8 cellular contexts compared by ENCODE assay signal in the genomic region with DNA sequence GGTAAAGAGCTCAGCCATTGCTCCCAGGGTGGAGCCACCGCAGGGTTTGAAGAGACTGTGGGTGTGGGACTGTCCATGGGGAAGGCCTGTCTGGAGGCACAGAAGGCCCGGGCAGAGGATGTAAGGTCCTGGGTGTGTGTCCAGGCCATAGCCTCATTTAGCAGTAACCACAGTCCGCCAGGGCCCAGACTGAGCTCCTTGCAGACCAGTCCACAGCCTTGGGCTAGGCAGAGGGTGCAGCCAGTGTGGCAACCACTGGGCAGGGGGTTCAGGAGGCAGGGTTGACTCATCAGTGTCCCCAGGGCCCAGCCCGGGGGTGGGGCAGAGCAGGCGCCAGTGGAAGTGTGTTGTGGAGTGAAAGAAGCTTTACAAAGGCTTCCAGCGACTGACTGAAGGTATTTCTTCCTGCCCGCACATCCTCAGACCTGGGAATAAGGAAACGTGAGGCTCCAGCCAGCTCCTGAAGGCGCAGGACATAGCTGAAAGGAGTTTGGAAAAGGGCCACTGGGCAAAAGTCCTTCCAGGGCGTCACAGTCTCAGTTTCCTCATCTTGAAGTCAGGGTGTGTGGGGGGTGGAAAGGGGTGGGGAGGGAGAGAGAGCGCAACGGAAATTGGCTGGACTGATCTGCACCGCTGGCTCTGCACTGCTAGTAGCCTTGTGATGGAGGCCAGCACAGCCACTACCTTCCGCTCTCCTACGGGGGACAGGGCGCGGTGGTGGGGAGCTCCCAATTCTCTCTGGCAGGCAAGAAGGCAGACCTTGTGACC. TPM values are rescaled to one million over a fixed set of nuclear protein-coding genes. Genes with fewer than 3 reads are reported as not detected.
DNase-seq lines count a peak whose midpoint lies in the region; ATAC-seq and TF ChIP-seq lines count a peak whose summit lies in the region.

No MANE protein-coding gene starts in this region.

- H3K27me3 Mint-ChIP-seq in stimulated activated naive CD8-positive, alpha-beta T cell treated with anti-CD3 and anti-CD28 coated beads, Interleukin-15, amount 100 ng/mL, for 72 hours: peaks cover 18% of the 10 kb centered on the region

- H4K20me1 ChIP-seq in OCI-LY7 (ENCODE audit: insufficient read depth, low read length): no peaks in the 10 kb centered on the region

- ATAC-seq in GM21381 (IDR thresholded peaks at IDR 0.05; ENCODE audit: unreplicated experiment): peak; percentile 23
- peak; percentile 14 for ATAC-seq in stimulated activated naive CD8-positive, alpha-beta T cell treated with anti-CD3 and anti-CD28 coated beads, Interleukin-15, amount 100 ng/mL, for 72 hours
- ATAC-seq in HG02798 (IDR thresholded peaks at IDR 0.05; ENCODE audit: poor library complexity, unreplicated experiment): no peak

- CTCF ChIA-PET in OCI-LY7 (lab: Charles Lee; ENCODE audit: unreplicated experiment): no interaction called here

- H3K36me3 ChIP-seq in OCI-LY7 (ENCODE audit: insufficient read depth, low read length): no peaks in the 10 kb centered on the region

- POLR2A ChIA-PET in OCI-LY7 (lab: Charles Lee): interaction anchor here (0.6 to 1.4 kb wide), 9 partner anchors 8 to 834 kb away, joined by 3 to 7 read pairs (median 3); no protein-coding TSS in a partner anchor

- intact Hi-C loops in OCI-LY7 (cut with micrococcal nuclease; ENCODE audit: unreplicated experiment): no loop called here

- H3K27ac Mint-ChIP-seq in stimulated activated naive CD8-positive, alpha-beta T cell treated with anti-CD3 and anti-CD28 coated beads, Interleukin-15, amount 100 ng/mL, for 72 hours: peak overlapping the region; percentile 31 to 100

- DNase-seq in C1 segment of cervical spinal cord (lab: John Stamatoyannopoulos, UW) (peak in 8 of 14 donors; percentile 30 to 71 (median 54)), OCI-LY7 (ENCODE audit: low spot score) (peak; percentile 83), caudate nucleus (lab: John Stamatoyannopoulos, UW) (peak in 16 of 61 donors; percentile 32 to 74 (median 58))
- DNase-seq in stimulated activated naive CD8-positive, alpha-beta T cell treated with anti-CD3 and anti-CD28 coated beads, Interleukin-15, amount 100 ng/mL, for 72 hours: peak in 1 of 2 donors; percentile 41
- no peak for DNase-seq in central memory CD4-positive, alpha-beta T cell

- H3K4me2 ChIP-seq in OCI-LY7 (ENCODE audit: low read length): peak overlapping the region; percentile 98

- H3K9me3 Mint-ChIP-seq in stimulated activated naive CD8-positive, alpha-beta T cell treated with anti-CD3 and anti-CD28 coated beads, Interleukin-15, amount 100 ng/mL, for 72 hours: no peaks in the 10 kb centered on the region

- H3K4me3 ChIP-seq in OCI-LY7 (ENCODE audit: low read depth, low read length, poor library complexity, severe bottlenecking): peak overlapping the region; percentile 79

- H3K27me3 ChIP-seq in layer of hippocampus (ENCODE audit: control insufficient read depth, insufficient read depth, low read length): no peaks in the 10 kb centered on the region

- peak overlapping the region; percentile 88 to 99 for H3K4me3 Mint-ChIP-seq in stimulated activated naive CD8-positive, alpha-beta T cell treated with anti-CD3 and anti-CD28 coated beads, Interleukin-15, amount 100 ng/mL, for 72 hours

- peaks cover 33% of the 10 kb centered on the region for H3K4me1 ChIP-seq in OCI-LY7 (ENCODE audit: insufficient read depth, low read length, poor library complexity, severe bottlenecking)

- H3K79me2 ChIP-seq in OCI-LY7 (ENCODE audit: insufficient read depth, low read depth, low read length): no peaks in the 10 kb centered on the region

- H3K4me1 Mint-ChIP-seq in stimulated activated naive CD8-positive, alpha-beta T cell treated with anti-CD3 and anti-CD28 coated beads, Interleukin-15, amount 100 ng/mL, for 72 hours: peaks cover 67% of the 10 kb centered on the region

- no peaks in the 10 kb centered on the region for H3K9me3 ChIP-seq in OCI-LY7 (ENCODE audit: low read length)

- H2AFZ ChIP-seq in OCI-LY7 (ENCODE audit: low read length): peak overlapping the region; percentile 92

- peak overlapping the region; percentile 69 for H3K27ac ChIP-seq in OCI-LY7 (ENCODE audit: low read depth, low read length, poor library complexity, severe bottlenecking)
- H3K27ac ChIP-seq in caudate nucleus (ENCODE audit: low read depth, low read length): peak overlapping the region; percentile 93
- H3K27ac ChIP-seq in layer of hippocampus (ENCODE audit: low read depth, low read length): peak overlapping the region; percentile 84

- TF ChIP-seq CTCF in OCI-LY7 (conservative IDR thresholded peaks at IDR 0.05; ENCODE audit: low read length): no peak

- no peaks in the 10 kb centered on the region for H3K9me2 ChIP-seq in OCI-LY7 (ENCODE audit: insufficient read depth, low read length)

- no TSS peak for BruUV-seq in OCI-LY7 (replicated peaks; lab: Mats Ljungman, UMichigan)

RNA-seq across cellular contexts. Expression of a gene that starts 27.8 kb away (rescaled TPM):
- total RNA-seq in OCI-LY7 (2014; rRNA removed; shearing (Covaris generic)): not detected in 2 replicates
- not detected in 2 replicates for total RNA-seq in OCI-LY7 (2022)
